Comparison of ENCODE assay signal across 1 cellular context in the genomic region with DNA sequence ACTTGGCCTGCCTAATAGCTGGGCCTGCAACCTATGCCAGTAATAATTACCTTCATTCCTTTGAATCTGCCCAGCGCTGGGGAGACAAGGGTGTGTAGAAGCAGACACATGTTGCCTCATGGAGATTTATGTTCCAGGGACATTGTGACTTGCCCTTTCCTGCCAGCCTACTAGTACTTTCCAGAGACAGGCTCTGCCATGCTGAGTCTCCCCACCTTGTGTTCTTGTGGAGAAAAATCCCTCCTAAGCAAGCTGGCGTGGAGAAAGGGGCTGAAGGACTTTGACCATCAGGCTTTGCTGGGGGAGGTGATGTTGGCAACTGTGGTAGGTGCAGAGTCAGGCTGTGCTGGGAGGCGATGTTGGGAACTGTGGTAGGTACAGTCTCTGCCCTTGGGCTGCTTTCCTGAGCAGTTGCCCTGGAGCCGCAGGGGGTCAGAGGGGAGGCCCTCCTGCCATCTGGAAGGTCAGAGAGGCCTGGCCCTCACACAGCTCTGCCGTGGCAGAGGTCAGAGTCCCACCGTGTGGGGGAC.
TF ChIP-seq lines count a peak whose summit lies in the region.

No MANE protein-coding gene starts in this region.

TF ChIP-seq in GM12878, 131 proteins besides CTCF, POLR2A, EP300 and RAD21:
- no peak for TF ChIP-seq ZNF207 (IDR thresholded peaks at IDR 0.05; ENCODE audit: borderline replicate concordance)
- TF ChIP-seq, protein P1, sequence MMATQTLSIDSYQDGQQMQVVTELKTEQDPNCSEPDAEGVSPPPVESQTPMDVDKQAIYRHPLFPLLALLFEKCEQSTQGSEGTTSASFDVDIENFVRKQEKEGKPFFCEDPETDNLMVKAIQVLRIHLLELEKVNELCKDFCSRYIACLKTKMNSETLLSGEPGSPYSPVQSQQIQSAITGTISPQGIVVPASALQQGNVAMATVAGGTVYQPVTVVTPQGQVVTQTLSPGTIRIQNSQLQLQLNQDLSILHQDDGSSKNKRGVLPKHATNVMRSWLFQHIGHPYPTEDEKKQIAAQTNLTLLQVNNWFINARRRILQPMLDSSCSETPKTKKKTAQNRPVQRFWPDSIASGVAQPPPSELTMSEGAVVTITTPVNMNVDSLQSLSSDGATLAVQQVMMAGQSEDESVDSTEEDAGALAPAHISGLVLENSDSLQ (IDR thresholded peaks at IDR 0.05): no peak
- TF ChIP-seq ZBTB40 (IDR thresholded peaks at IDR 0.05; ENCODE audit: borderline replicate concordance): no peak
- 0 out of 2 replicates have a peak, but pooled peaks have one; percentile 30 for TF ChIP-seq NR2F1 (conservative IDR thresholded peaks at IDR 0.05)
- no peak for TF ChIP-seq SP1 (IDR thresholded peaks at IDR 0.05; ENCODE audit: low read depth, low read length)
- TF ChIP-seq IKZF1 (conservative IDR thresholded peaks at IDR 0.05): peak; percentile 45
- TF ChIP-seq, protein P2, sequence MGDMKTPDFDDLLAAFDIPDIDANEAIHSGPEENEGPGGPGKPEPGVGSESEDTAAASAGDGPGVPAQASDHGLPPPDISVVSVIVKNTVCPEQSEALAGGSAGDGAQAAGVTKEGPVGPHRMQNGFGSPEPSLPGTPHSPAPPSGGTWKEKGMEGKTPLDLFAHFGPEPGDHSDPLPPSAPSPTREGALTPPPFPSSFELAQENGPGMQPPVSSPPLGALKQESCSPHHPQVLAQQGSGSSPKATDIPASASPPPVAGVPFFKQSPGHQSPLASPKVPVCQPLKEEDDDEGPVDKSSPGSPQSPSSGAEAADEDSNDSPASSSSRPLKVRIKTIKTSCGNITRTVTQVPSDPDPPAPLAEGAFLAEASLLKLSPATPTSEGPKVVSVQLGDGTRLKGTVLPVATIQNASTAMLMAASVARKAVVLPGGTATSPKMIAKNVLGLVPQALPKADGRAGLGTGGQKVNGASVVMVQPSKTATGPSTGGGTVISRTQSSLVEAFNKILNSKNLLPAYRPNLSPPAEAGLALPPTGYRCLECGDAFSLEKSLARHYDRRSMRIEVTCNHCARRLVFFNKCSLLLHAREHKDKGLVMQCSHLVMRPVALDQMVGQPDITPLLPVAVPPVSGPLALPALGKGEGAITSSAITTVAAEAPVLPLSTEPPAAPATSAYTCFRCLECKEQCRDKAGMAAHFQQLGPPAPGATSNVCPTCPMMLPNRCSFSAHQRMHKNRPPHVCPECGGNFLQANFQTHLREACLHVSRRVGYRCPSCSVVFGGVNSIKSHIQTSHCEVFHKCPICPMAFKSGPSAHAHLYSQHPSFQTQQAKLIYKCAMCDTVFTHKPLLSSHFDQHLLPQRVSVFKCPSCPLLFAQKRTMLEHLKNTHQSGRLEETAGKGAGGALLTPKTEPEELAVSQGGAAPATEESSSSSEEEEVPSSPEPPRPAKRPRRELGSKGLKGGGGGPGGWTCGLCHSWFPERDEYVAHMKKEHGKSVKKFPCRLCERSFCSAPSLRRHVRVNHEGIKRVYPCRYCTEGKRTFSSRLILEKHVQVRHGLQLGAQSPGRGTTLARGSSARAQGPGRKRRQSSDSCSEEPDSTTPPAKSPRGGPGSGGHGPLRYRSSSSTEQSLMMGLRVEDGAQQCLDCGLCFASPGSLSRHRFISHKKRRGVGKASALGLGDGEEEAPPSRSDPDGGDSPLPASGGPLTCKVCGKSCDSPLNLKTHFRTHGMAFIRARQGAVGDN (IDR thresholded peaks at IDR 0.05): peak; percentile 48; the same call in 1 of the 2 replicates
- 0 out of 2 replicates have a peak, but pooled peaks have one; percentile 33 for TF ChIP-seq LARP7 (IDR thresholded peaks at IDR 0.05)
